Comparison of ENCODE assay signal across 9 cellular contexts in the genomic region with DNA sequence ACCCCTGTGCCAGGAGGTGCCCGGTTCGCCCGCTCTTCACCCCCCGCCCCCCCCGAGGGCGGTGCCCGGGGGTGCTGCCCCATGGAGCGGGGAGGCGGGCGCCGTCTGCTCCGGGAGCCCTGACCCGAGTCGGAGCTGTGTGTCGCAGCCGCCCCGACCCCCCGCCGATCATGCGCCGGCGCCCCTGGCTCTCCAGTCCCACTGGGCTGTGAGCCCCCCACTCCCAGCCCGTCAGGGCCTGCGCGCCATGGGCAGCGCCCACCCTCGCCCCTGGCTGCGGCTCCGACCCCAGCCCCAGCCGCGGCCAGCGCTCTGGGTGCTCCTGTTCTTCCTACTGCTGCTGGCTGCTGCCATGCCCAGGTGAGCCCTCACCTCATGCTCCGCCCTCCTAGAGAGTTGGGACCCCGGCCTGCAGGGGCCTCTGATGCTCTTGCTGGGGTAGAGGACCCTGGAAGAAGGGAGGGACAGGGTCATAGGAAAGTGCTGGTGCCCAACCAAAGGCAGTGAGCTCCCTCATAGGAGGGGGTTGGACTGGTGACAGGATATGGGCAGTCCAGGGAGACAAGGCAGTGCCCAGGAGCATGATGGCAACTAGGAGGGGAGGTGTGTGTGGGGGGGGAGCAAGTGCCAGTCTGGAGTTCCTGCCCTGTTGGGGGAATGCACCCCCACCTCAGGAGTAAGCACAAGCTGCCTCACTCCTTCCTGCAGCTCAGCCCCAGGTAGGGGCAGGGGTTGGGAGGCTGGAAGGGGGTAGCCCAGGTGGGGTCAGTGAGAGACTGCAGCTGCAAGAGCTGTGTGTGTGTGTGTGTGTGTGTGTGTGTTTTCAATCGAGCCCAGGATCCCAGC. TPM values are rescaled to one million over a fixed set of nuclear protein-coding genes. Genes with fewer than 3 reads are reported as not detected.
DNase-seq lines count a peak whose midpoint lies in the region; ATAC-seq lines count a peak whose summit lies in the region.
"Had no signal": no experiment of that assay in that cellular context is flagged by ENCODE, and none has a peak within 500 bp of the region (broad histone marks: within the 10 kb centered on the region; RNA-seq: fewer than 3 reads in every experiment).

A gene (plus strand): TSS at position 104 of the 846 bp plus-strand sequence. CDS start 144 bp downstream, at position 248.

- peaks cover 11% of the 10 kb centered on the region for H3K4me1 Mint-ChIP-seq in activated T-helper 1 cell treated with anti-CD3 and anti-CD28 coated beads, Interleukin-12 subunit alpha, Interleukin-12 subunit beta, Interleukin-2, Interleukin-4 antibody, amounts not matched to agents 30 ng/mL and 10 ng/mL and 1 ng/mL, durations not matched to agents 14 hours and 24 hours and 36 hours (ENCODE audit: low read depth)

- H3K36me3 ChIP-seq in neuronal stem cell (replicated peaks in 1 of 2; ENCODE audit: control insufficient read depth in 2 of 2, insufficient read depth in 2 of 2, low read length in 2 of 2): no peaks in the 10 kb centered on the region

- H3K27ac Mint-ChIP-seq in activated T-helper 1 cell treated with anti-CD3 and anti-CD28 coated beads, Interleukin-12 subunit alpha, Interleukin-12 subunit beta, Interleukin-2, Interleukin-4 antibody, amounts not matched to agents 30 ng/mL and 10 ng/mL and 1 ng/mL, durations not matched to agents 14 hours and 24 hours and 36 hours: no peak within 1 kb of the TSS

- H3K18ac ChIP-seq in neuronal stem cell (ENCODE audit: low read length): peak within 1 kb of the TSS; percentile 40

- WGBS in neuronal stem cell (ENCODE audit: extremely low coverage in 2 of 2, insufficient read length in 2 of 2, insufficient replicate concordance in 1 of 2), 2 donors: no CpG with 5 or more reads among the region's 35 CpGs

- peak within 1 kb of the TSS; percentile 57 for H3K9ac ChIP-seq in neuronal stem cell (ENCODE audit: low read depth, low read length, poor library complexity)

- no peak within 1 kb of the TSS for H2AFZ ChIP-seq in neuronal stem cell (ENCODE audit: low read length)

- H2BK120ac ChIP-seq in neuronal stem cell (ENCODE audit: low read depth, low read length): no peak within 1 kb of the TSS

- no peaks in the 10 kb centered on the region for H3K79me1 ChIP-seq in neuronal stem cell (ENCODE audit: low read depth, low read length)

- no peak within 1 kb of the TSS for H3K14ac ChIP-seq in neuronal stem cell (ENCODE audit: low read length)

- peak within 1 kb of the TSS; percentile 61 for H3K4me3 Mint-ChIP-seq in activated T-helper 1 cell treated with anti-CD3 and anti-CD28 coated beads, Interleukin-12 subunit alpha, Interleukin-12 subunit beta, Interleukin-2, Interleukin-4 antibody, amounts not matched to agents 30 ng/mL and 10 ng/mL and 1 ng/mL, durations not matched to agents 14 hours and 24 hours and 36 hours

- H3K27me3 ChIP-seq in neuronal stem cell (ENCODE audit: control insufficient read depth in 3 of 3, insufficient read depth in 3 of 3, low read depth in 1 of 3, low read length in 3 of 3): peaks cover 31 to 98% (median 91%) of the 10 kb centered on the region in 3 experiments

- no peaks in the 10 kb centered on the region for H3K9me3 ChIP-seq in neuronal stem cell (replicated peaks in 1 of 2; ENCODE audit: control insufficient read depth in 2 of 2, insufficient read depth in 1 of 2, low read depth in 1 of 2, low read length in 2 of 2)

- H4K8ac ChIP-seq in neuronal stem cell (ENCODE audit: low read depth, low read length): no peak within 1 kb of the TSS

- H2BK12ac ChIP-seq in neuronal stem cell (ENCODE audit: low read length): no peak within 1 kb of the TSS

- peaks cover 76% of the 10 kb centered on the region for H3K27me3 Mint-ChIP-seq in activated T-helper 1 cell treated with anti-CD3 and anti-CD28 coated beads, Interleukin-12 subunit alpha, Interleukin-12 subunit beta, Interleukin-2, Interleukin-4 antibody, amounts not matched to agents 30 ng/mL and 10 ng/mL and 1 ng/mL, durations not matched to agents 14 hours and 24 hours and 36 hours (ENCODE audit: insufficient read depth)

- peak within 1 kb of the TSS; percentile 35 for H3K23ac ChIP-seq in neuronal stem cell (ENCODE audit: low read depth, low read length, poor library complexity)

- no peak within 1 kb of the TSS for H3K27ac ChIP-seq in neuronal stem cell (replicated peaks; ENCODE audit: low read length)

- peaks cover 8 to 18% of the 10 kb centered on the region in 2 donors for H3K4me1 ChIP-seq in neuronal stem cell (ENCODE audit: control insufficient read depth in 2 of 2, insufficient read depth in 1 of 2, low read depth in 1 of 2, low read length in 2 of 2)

- H3K4ac ChIP-seq in neuronal stem cell (ENCODE audit: low read length): no peak within 1 kb of the TSS

- H3K4me2 ChIP-seq in neuronal stem cell (ENCODE audit: insufficient read depth, low read length, poor library complexity, severe bottlenecking): peak within 1 kb of the TSS; percentile 35

- no peak for DNase-seq in activated T-helper 1 cell treated with anti-CD3 and anti-CD28 coated beads, Interleukin-12 subunit alpha, Interleukin-12 subunit beta, Interleukin-2, Interleukin-4 antibody, amounts not matched to agents 30 ng/mL and 10 ng/mL and 1 ng/mL, durations not matched to agents 14 hours and 24 hours and 36 hours (ENCODE audit: low spot score)
- DNase-seq in neuronal stem cell (ENCODE audit: low spot score) (no peak), NCI-H2029 (lab: John Stamatoyannopoulos, UW) (no peak), HPDE6-E6E7 (ENCODE audit: extremely low spot score) (no peak), cortex of kidney (lab: John Stamatoyannopoulos, UW) (no peak)

- peak within 1 kb of the TSS; percentile 46 for H2AK5ac ChIP-seq in neuronal stem cell (ENCODE audit: low read depth, low read length)

- H2BK15ac ChIP-seq in neuronal stem cell (ENCODE audit: low read length): no peak within 1 kb of the TSS

- intact Hi-C loops in activated T-helper 1 cell treated with anti-CD3 and anti-CD28 coated beads, Interleukin-12 subunit alpha, Interleukin-12 subunit beta, Interleukin-2, Interleukin-4 antibody, amounts not matched to agents 30 ng/mL and 10 ng/mL and 1 ng/mL, durations not matched to agents 14 hours and 24 hours and 36 hours (cut with micrococcal nuclease): no loop called here

- no peaks in the 10 kb centered on the region for H3K36me3 Mint-ChIP-seq in activated T-helper 1 cell treated with anti-CD3 and anti-CD28 coated beads, Interleukin-12 subunit alpha, Interleukin-12 subunit beta, Interleukin-2, Interleukin-4 antibody, amounts not matched to agents 30 ng/mL and 10 ng/mL and 1 ng/mL, durations not matched to agents 14 hours and 24 hours and 36 hours (ENCODE audit: low read depth)

- no peak within 1 kb of the TSS for H3K4me3 ChIP-seq in neuronal stem cell (ENCODE audit: low read length in 2 of 2)

- H3K9me3 Mint-ChIP-seq in activated T-helper 1 cell treated with anti-CD3 and anti-CD28 coated beads, Interleukin-12 subunit alpha, Interleukin-12 subunit beta, Interleukin-2, Interleukin-4 antibody, amounts not matched to agents 30 ng/mL and 10 ng/mL and 1 ng/mL, durations not matched to agents 14 hours and 24 hours and 36 hours: no peaks in the 10 kb centered on the region

- H2BK5ac ChIP-seq in neuronal stem cell (ENCODE audit: low read length): peak within 1 kb of the TSS; percentile 31

- ATAC-seq in GM18520 (IDR thresholded peaks at IDR 0.05; ENCODE audit: unreplicated experiment) (peak; percentile 8), HG02678 (IDR thresholded peaks at IDR 0.05; ENCODE audit: unreplicated experiment) (peak; percentile 2), GM21526 (IDR thresholded peaks at IDR 0.05; ENCODE audit: low FRiP score, unreplicated experiment) (no peak)

- H4K91ac ChIP-seq in neuronal stem cell (ENCODE audit: low read depth, low read length, poor library complexity): no peak within 1 kb of the TSS

RNA-seq across cellular contexts. Expression of the gene that starts here (rescaled TPM):
- total RNA-seq in activated T-helper 1 cell treated with anti-CD3 and anti-CD28 coated beads, Interleukin-12 subunit alpha, Interleukin-12 subunit beta, Interleukin-2, Interleukin-4 antibody, amounts not matched to agents 30 ng/mL and 10 ng/mL and 1 ng/mL, durations not matched to agents 14 hours and 24 hours and 36 hours: 0.10 and 0.18 TPM in 2 replicates
- not detected for polyA plus RNA-seq in neuronal stem cell (2013, experiment 1 of 2)
- not detected for polyA plus RNA-seq in neuronal stem cell (2013, experiment 2 of 2)
- total RNA-seq: HT1080 had no signal
